ENCODE assay signal across 8 cellular contexts in the genomic region with DNA sequence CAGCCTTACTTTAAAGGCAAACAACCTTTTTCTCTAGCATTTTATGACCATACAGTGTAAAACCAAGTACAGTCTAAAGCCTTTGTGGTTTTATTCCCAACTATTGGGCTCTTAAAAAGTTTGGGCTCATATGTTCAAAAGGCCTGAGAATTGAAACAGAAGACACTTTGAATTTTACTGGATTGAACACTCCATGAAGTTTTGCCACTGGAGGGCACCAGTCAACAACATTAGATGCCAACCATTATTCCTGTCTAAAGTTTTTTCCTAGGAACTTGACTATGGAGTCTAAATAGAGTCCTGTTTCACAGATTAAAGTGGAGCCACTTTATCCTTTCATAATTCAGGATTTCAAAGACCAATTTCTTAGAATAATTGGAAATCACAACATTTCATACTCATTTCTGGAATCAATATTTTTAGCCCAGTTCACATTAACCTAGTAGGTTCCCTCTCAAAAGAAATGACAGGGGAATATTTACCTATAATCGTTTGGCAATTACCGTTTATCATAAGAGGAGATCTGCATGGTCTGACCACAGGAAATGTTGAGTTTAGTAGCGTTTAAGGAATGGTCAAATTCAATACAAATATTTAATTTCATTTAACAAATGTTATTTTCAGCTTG.
DNase-seq lines count a peak whose midpoint lies in the region; ATAC-seq, FAIRE-seq and TF ChIP-seq lines count a peak whose summit lies in the region.

No MANE protein-coding gene starts in this region.

- no peaks in the 10 kb centered on the region for H3F3A ChIP-seq in PC-3 (ENCODE audit: low read length, unreplicated experiment)

- no peak overlapping the region for H3K4me3 ChIP-seq in A549
- H3K4me3 ChIP-seq in PC-3 (ENCODE audit: low read length) = no peak overlapping the region
- no peak overlapping the region for H3K4me3 ChIP-seq in trophoblast cell (ENCODE audit: low read depth, low read length)
- no peak overlapping the region for H3K4me3 ChIP-seq in naive thymus-derived CD4-positive, alpha-beta T cell (ENCODE audit: low read length)
- no peak overlapping the region for H3K4me3 ChIP-seq in Karpas-422 (ENCODE audit: low read length)

- intact Hi-C loops in PC-3 (cut with micrococcal nuclease) = loop anchor here (1.0 kb wide), 1 partner anchor 1302 kb away; no protein-coding TSS in a partner anchor
- intact Hi-C loops in naive thymus-derived CD4-positive, alpha-beta T cell (cut with micrococcal nuclease) = no loop called here

- H3K4ac ChIP-seq in trophoblast cell (ENCODE audit: low read depth, low read length) = no peak overlapping the region

- H3K36me3 ChIP-seq in PC-3 (ENCODE audit: low read depth, low read length) (no peaks in the 10 kb centered on the region), trophoblast cell (ENCODE audit: control insufficient read depth in 1 of 2, insufficient read depth in 2 of 2, low read length in 2 of 2) (no peaks in the 10 kb centered on the region), Karpas-422 (ENCODE audit: insufficient read depth, low read length) (no peaks in the 10 kb centered on the region)
- H3K36me3 ChIP-seq in naive thymus-derived CD4-positive, alpha-beta T cell (ENCODE audit: control insufficient read depth in 2 of 3, insufficient read depth in 3 of 3, low read length in 3 of 3) = no peaks in the 10 kb centered on the region

- DNase-seq in A549 (ENCODE audit: low read depth in 1 of 2, low spot score in 1 of 2) (peak; percentile 7 to 16), H4 (ENCODE audit: low spot score) (peak; percentile 9), PC-3 (peak; percentile 49), fibroblast of peridontal ligament (ENCODE audit: extremely low read depth) (peak; percentile 75), trophoblast cell (peak; percentile 35 to 64), Karpas-422 (no peak)
- DNase-seq in naive thymus-derived CD4-positive, alpha-beta T cell = no peak

- no TSS peak for BruUV-seq in PC-3 (replicated peaks; lab: Mats Ljungman, UMichigan)

- no peak overlapping the region for H2AK5ac ChIP-seq in trophoblast cell (ENCODE audit: low read length)

- H2BK5ac ChIP-seq in trophoblast cell (ENCODE audit: low read depth, low read length, poor library complexity) = no peak overlapping the region

- H2AFZ ChIP-seq in PC-3 (ENCODE audit: low read length) (no peak overlapping the region), trophoblast cell (ENCODE audit: insufficient read depth, low read length, poor library complexity) (no peak overlapping the region), Karpas-422 (ENCODE audit: low read length) (no peak overlapping the region)

- no peak overlapping the region for H4K12ac ChIP-seq in trophoblast cell (ENCODE audit: low read depth, low read length)

- H3K23ac ChIP-seq in trophoblast cell (ENCODE audit: low read length) = no peak overlapping the region

- TF ChIP-seq POLR2A in A549 (IDR thresholded peaks at IDR 0.05; ENCODE audit: low read length) = no peak

- no peaks in the 10 kb centered on the region for H3K79me1 ChIP-seq in trophoblast cell (ENCODE audit: low read length)

- H4K91ac ChIP-seq in trophoblast cell (ENCODE audit: low read depth, low read length) = no peak overlapping the region

- no peak overlapping the region for H3K27ac Mint-ChIP-seq in naive thymus-derived CD4-positive, alpha-beta T cell

- no peak overlapping the region for H2BK12ac ChIP-seq in trophoblast cell (ENCODE audit: low read length)

- TF ChIP-seq RAD21 in A549 (conservative IDR thresholded peaks at IDR 0.05 in 1 of 2, IDR thresholded peaks at IDR 0.05 in 1 of 2) = peak; percentile 37 to 51; a peak in 3 of 5 replicates

- H3K27ac ChIP-seq in A549 = no peak overlapping the region
- no peak overlapping the region for H3K27ac ChIP-seq in PC-3 (ENCODE audit: low read length)
- no peak overlapping the region for H3K27ac ChIP-seq in trophoblast cell (ENCODE audit: low read depth, low read length)
- no peak overlapping the region for H3K27ac ChIP-seq in naive thymus-derived CD4-positive, alpha-beta T cell (ENCODE audit: low read depth, low read length)
- no peak overlapping the region for H3K27ac ChIP-seq in Karpas-422 (ENCODE audit: low read length)

- H3K36me3 Mint-ChIP-seq in naive thymus-derived CD4-positive, alpha-beta T cell = no peaks in the 10 kb centered on the region

- FAIRE-seq in A549 (lab: Jason Lieb, UNC) = no peak

- H4K20me1 ChIP-seq in PC-3 (ENCODE audit: low read length) (no peaks in the 10 kb centered on the region), Karpas-422 (ENCODE audit: insufficient read depth, low read depth, low read length) (no peaks in the 10 kb centered on the region)

- H3K4me1 ChIP-seq in A549 (no peaks in the 10 kb centered on the region), PC-3 (ENCODE audit: insufficient read depth, low read length) (no peaks in the 10 kb centered on the region), trophoblast cell (ENCODE audit: control insufficient read depth in 1 of 2, insufficient read depth in 2 of 2, low read length in 2 of 2) (no peaks in the 10 kb centered on the region), Karpas-422 (ENCODE audit: low read length) (no peaks in the 10 kb centered on the region)
- no peaks in the 10 kb centered on the region for H3K4me1 ChIP-seq in naive thymus-derived CD4-positive, alpha-beta T cell (ENCODE audit: control insufficient read depth in 2 of 2, insufficient read depth in 2 of 2, low read length in 2 of 2)

- WGBS in A549 (ENCODE audit: missing lambda C conversion rate) = 0% methylated on average over 3 of the region's 3 CpGs
- no CpG with 5 or more reads among the region's 3 CpGs for WGBS in trophoblast cell (ENCODE audit: extremely low coverage, insufficient coverage, insufficient read length)

- H3K9me3 ChIP-seq in A549 = no peaks in the 10 kb centered on the region
- 0 out of 2 replicates have a peak, but pooled peaks cover 11% of the 10 kb centered on the region for H3K9me3 ChIP-seq in PC-3 (ENCODE audit: low read length)
- H3K9me3 ChIP-seq in trophoblast cell (ENCODE audit: insufficient read depth, low read depth, low read length) = no peaks in the 10 kb centered on the region
- no peaks in the 10 kb centered on the region for H3K9me3 ChIP-seq in naive thymus-derived CD4-positive, alpha-beta T cell (ENCODE audit: control insufficient read depth in 2 of 3, low read length in 3 of 3)
- no peaks in the 10 kb centered on the region for H3K9me3 ChIP-seq in Karpas-422 (ENCODE audit: low read length)

- no peaks in the 10 kb centered on the region for H3K27me3 Mint-ChIP-seq in naive thymus-derived CD4-positive, alpha-beta T cell

- H3K18ac ChIP-seq in trophoblast cell (ENCODE audit: low read length) = no peak overlapping the region

- no peak overlapping the region for H2BK120ac ChIP-seq in trophoblast cell (ENCODE audit: insufficient read depth, low read length, poor library complexity)

- no peaks in the 10 kb centered on the region for H3K79me2 ChIP-seq in PC-3 (ENCODE audit: low read length)
- H3K79me2 ChIP-seq in trophoblast cell (ENCODE audit: control insufficient read depth, insufficient read depth, low read length, poor library complexity) = no peaks in the 10 kb centered on the region
- H3K79me2 ChIP-seq in Karpas-422 (ENCODE audit: low read length) = no peaks in the 10 kb centered on the region

- ATAC-seq in A549 (peak in 1 of 2 experiments; percentile 53; a peak in 1 of 6 replicates), PC-3 (peak; percentile 20; the same call in 1 of the 2 replicates), GM18498 (IDR thresholded peaks at IDR 0.05; ENCODE audit: unreplicated experiment) (no peak)
- ATAC-seq in naive thymus-derived CD4-positive, alpha-beta T cell = no peak

- H4K8ac ChIP-seq in trophoblast cell (ENCODE audit: low read depth, low read length) = no peak overlapping the region

- H3K4me2 ChIP-seq in A549 (no peak overlapping the region), PC-3 (ENCODE audit: low read length) (no peak overlapping the region), trophoblast cell (ENCODE audit: low read length) (no peak overlapping the region), Karpas-422 (ENCODE audit: low read depth, low read length, poor library complexity, severe bottlenecking) (no peak overlapping the region)

- H3K9ac ChIP-seq in PC-3 (ENCODE audit: low read length) (no peak overlapping the region), trophoblast cell (ENCODE audit: low read length) (no peak overlapping the region), Karpas-422 (ENCODE audit: low read length) (no peak overlapping the region)

- peak; percentile 40; the same call in 1 of the 3 replicates for TF ChIP-seq CTCF in A549 (IDR thresholded peaks at IDR 0.05)
- TF ChIP-seq CTCF in PC-3 (conservative IDR thresholded peaks at IDR 0.05; ENCODE audit: low read depth, low read length) = peak; percentile 74

- H3K27me3 ChIP-seq in PC-3 (ENCODE audit: low read length) = no peaks in the 10 kb centered on the region
- no peaks in the 10 kb centered on the region for H3K27me3 ChIP-seq in trophoblast cell (ENCODE audit: insufficient read depth, low read length)
- H3K27me3 ChIP-seq in naive thymus-derived CD4-positive, alpha-beta T cell (ENCODE audit: control insufficient read depth in 2 of 2, insufficient read depth in 2 of 2, low read length in 2 of 2) = no peaks in the 10 kb centered on the region
- H3K27me3 ChIP-seq in Karpas-422 (ENCODE audit: low read length) = no peaks in the 10 kb centered on the region

- CTCF ChIA-PET in A549 (lab: Yijun Ruan, JAX) = no interaction called here
- CTCF ChIA-PET in PC-3 (lab: Charles Lee) = no interaction called here
- CTCF ChIA-PET in naive thymus-derived CD4-positive, alpha-beta T cell (lab: Charles Lee) = no interaction called here

- H3K9me2 ChIP-seq in PC-3 (replicated peaks; ENCODE audit: low read length) (no peaks in the 10 kb centered on the region), Karpas-422 (replicated peaks; ENCODE audit: insufficient read depth, low read length) (no peaks in the 10 kb centered on the region)

- peaks cover 0 to 14% (median 5%) of the 10 kb centered on the region in 11 donors for H3K9me3 Mint-ChIP-seq in naive thymus-derived CD4-positive, alpha-beta T cell

- H3K4me3 Mint-ChIP-seq in naive thymus-derived CD4-positive, alpha-beta T cell = no peak overlapping the region

- no peaks in the 10 kb centered on the region for H3K4me1 Mint-ChIP-seq in naive thymus-derived CD4-positive, alpha-beta T cell

- TF ChIP-seq EP300 in A549 (IDR thresholded peaks at IDR 0.05) = no peak

- no peak overlapping the region for H3K14ac ChIP-seq in trophoblast cell (ENCODE audit: low read length)

- POLR2A ChIA-PET in A549 (lab: Yijun Ruan, JAX) = no interaction called here
- POLR2A ChIA-PET in PC-3 (lab: Charles Lee; ENCODE audit: unreplicated experiment) = no interaction called here
- POLR2A ChIA-PET in naive thymus-derived CD4-positive, alpha-beta T cell (lab: Charles Lee) = no interaction called here

TF ChIP-seq in A549, 52 proteins besides CTCF, POLR2A, EP300 and RAD21 (continues in another document):
- TF ChIP-seq HEYL (CRISPR knock-in tag; IDR thresholded peaks at IDR 0.05) = no peak
- no peak for TF ChIP-seq JUNB (IDR thresholded peaks at IDR 0.05)
- no peak for TF ChIP-seq POLR2AphosphoS2 (conservative IDR thresholded peaks at IDR 0.05; ENCODE audit: low read length)
- TF ChIP-seq FOXS1 (CRISPR knock-in tag; IDR thresholded peaks at IDR 0.05) = no peak
- TF ChIP-seq FOSL2 (IDR thresholded peaks at IDR 0.05) = no peak
- no peak for TF ChIP-seq FOSL2 (CRISPR knock-in tag; IDR thresholded peaks at IDR 0.05)

Comparison
In these comparisons a context has a peak if more than half of its experiments do, and no peak if none do; other contexts are left out.
1. DNase-seq: peak in A549 (2 of 2), H4 (single experiment), PC-3 (single experiment), fibroblast of peridontal ligament (single experiment) and trophoblast cell (2 of 2); none in naive thymus-derived CD4-positive, alpha-beta T cell (0 of 9) and Karpas-422 (single experiment).